8 cellular contexts compared by ENCODE assay signal in genomic region chr21:14523234-14523633, GRCh38. TPM values are rescaled to one million over a fixed set of nuclear protein-coding genes. Genes with fewer than 3 reads are reported as not detected.
DNase-seq lines count a peak whose midpoint lies in the region; ATAC-seq and TF ChIP-seq lines count a peak whose summit lies in the region.

No MANE protein-coding gene starts in this region.

- ATAC-seq in HG03175 (IDR thresholded peaks at IDR 0.05; ENCODE audit: unreplicated experiment) (peak; percentile 85), sciatic nerve (peak; percentile 62)

- H3K27me3 ChIP-seq in GM23248 (replicated peaks; ENCODE audit: insufficient read depth) (peaks cover 5% of the 10 kb centered on the region; the same call in 1 of the 2 replicates), breast epithelium (no peaks in the 10 kb centered on the region)

- CTCF ChIA-PET in activated CD4-positive, alpha-beta memory T cell treated with anti-CD3 and anti-CD28 coated beads, Interleukin-2, amount 10 ng/mL, durations not matched to agents 7 days and 5 days (lab: Charles Lee) = interaction anchor here (1.3 to 2.4 kb wide), 4 partner anchors 18 to 215 kb away, joined by 3 to 11 read pairs (median 6); no protein-coding TSS in a partner anchor

- peak overlapping the region; percentile 75 for H3K27ac Mint-ChIP-seq in activated CD4-positive, alpha-beta memory T cell treated with anti-CD3 and anti-CD28 coated beads, Interleukin-2, amount 10 ng/mL, durations not matched to agents 7 days and 5 days

- H3F3A ChIP-seq in GM23248 (ENCODE audit: insufficient read depth) = no peaks in the 10 kb centered on the region

- TF ChIP-seq CTCF in breast epithelium (IDR thresholded peaks at IDR 0.05) = no peak

- POLR2A ChIA-PET in activated CD4-positive, alpha-beta memory T cell treated with anti-CD3 and anti-CD28 coated beads, Interleukin-2, amount 10 ng/mL, durations not matched to agents 7 days and 5 days (lab: Charles Lee) = interaction anchor here (0.9 to 16.2 kb wide), 11 partner anchors 10 to 155 kb away, joined by 3 to 196 read pairs (median 4); partner anchors contain the start of gene SAMSN1

- no peaks in the 10 kb centered on the region for H3K9me3 Mint-ChIP-seq in activated CD4-positive, alpha-beta memory T cell treated with anti-CD3 and anti-CD28 coated beads, Interleukin-2, amount 10 ng/mL, durations not matched to agents 7 days and 5 days

- no peaks in the 10 kb centered on the region for H3K27me3 Mint-ChIP-seq in activated CD4-positive, alpha-beta memory T cell treated with anti-CD3 and anti-CD28 coated beads, Interleukin-2, amount 10 ng/mL, durations not matched to agents 7 days and 5 days

- in situ Hi-C loops in GM23248 (cut with MboI) = no loop called here

- no peak overlapping the region for H3K4me2 ChIP-seq in GM23248 (ENCODE audit: unreplicated experiment)

- H3K4me3 ChIP-seq in GM23248 = no peak overlapping the region
- no peak overlapping the region for H3K4me3 ChIP-seq in breast epithelium

- H3K4me1 Mint-ChIP-seq in activated CD4-positive, alpha-beta memory T cell treated with anti-CD3 and anti-CD28 coated beads, Interleukin-2, amount 10 ng/mL, durations not matched to agents 7 days and 5 days = peaks cover 66% of the 10 kb centered on the region

- peaks cover 52% of the 10 kb centered on the region for H3K36me3 Mint-ChIP-seq in activated CD4-positive, alpha-beta memory T cell treated with anti-CD3 and anti-CD28 coated beads, Interleukin-2, amount 10 ng/mL, durations not matched to agents 7 days and 5 days (ENCODE audit: low read depth)

- H2AFZ ChIP-seq in GM23248 = no peak overlapping the region

- no peak for TF ChIP-seq POLR2A in breast epithelium (IDR thresholded peaks at IDR 0.05)

- H3K4me3 Mint-ChIP-seq in activated CD4-positive, alpha-beta memory T cell treated with anti-CD3 and anti-CD28 coated beads, Interleukin-2, amount 10 ng/mL, durations not matched to agents 7 days and 5 days = peak overlapping the region; percentile 60

- intact Hi-C loops in sciatic nerve (cut with DNase I) (no loop called here), breast epithelium (cut with DNase I; ENCODE audit: low total_unique reads) (no loop called here)

- H3K9ac ChIP-seq in GM23248 = no peak overlapping the region

- H3K9me3 ChIP-seq in GM23248 (ENCODE audit: low read depth) (no peaks in the 10 kb centered on the region), breast epithelium (no peaks in the 10 kb centered on the region)

- H3K36me3 ChIP-seq in GM23248 (ENCODE audit: low read depth) (no peaks in the 10 kb centered on the region), breast epithelium (no peaks in the 10 kb centered on the region)

- no peaks in the 10 kb centered on the region for H4K20me1 ChIP-seq in GM23248 (ENCODE audit: insufficient read depth)

- H3K79me2 ChIP-seq in GM23248 (ENCODE audit: insufficient read depth) = no peaks in the 10 kb centered on the region

- H3K4me1 ChIP-seq in GM23248 (ENCODE audit: insufficient read depth) = no peaks in the 10 kb centered on the region
- H3K4me1 ChIP-seq in breast epithelium = no peaks in the 10 kb centered on the region

- H3K27ac ChIP-seq in GM23248 = no peak overlapping the region
- no peak overlapping the region for H3K27ac ChIP-seq in breast epithelium

- 44 to 59% methylated on average over 5 of the region's 5 CpGs for WGBS in GM23248 (ENCODE audit: low coverage in 1 of 2, low lambda C conversion rate in 2 of 2, missing lambda C conversion rate in 2 of 2), 2 experiments

- peak; percentile 36 for DNase-seq in stimulated activated CD4-positive, alpha-beta T cell treated with anti-CD3 and anti-CD28 coated beads, Interleukin-12 subunit alpha, Interleukin-12 subunit beta, amount 100 ng/mL, for 4 hours
- DNase-seq in stimulated activated CD4-positive, alpha-beta T cell treated with anti-CD3 and anti-CD28 coated beads, Interleukin-2, amount 100 ng/mL, for 48 hours = no peak
- DNase-seq in activated CD4-positive, alpha-beta memory T cell treated with anti-CD3 and anti-CD28 coated beads, Interleukin-2, amount 10 ng/mL, durations not matched to agents 7 days and 5 days = peak; percentile 59
- DNase-seq in sciatic nerve (ENCODE audit: low spot score) (no peak), GM23248 (no peak), breast epithelium (ENCODE audit: low spot score in 2 of 2) (no peak), DMS79 (lab: John Stamatoyannopoulos, UW) (no peak)

- H3K9me2 ChIP-seq in GM23248 (ENCODE audit: insufficient read depth) = no peaks in the 10 kb centered on the region

RNA-seq across cellular contexts. Expression of gene SAMSN1, which starts 22.9 kb away (rescaled TPM):
- total RNA-seq in activated CD4-positive, alpha-beta memory T cell treated with anti-CD3 and anti-CD28 coated beads, Interleukin-2, amount 10 ng/mL, durations not matched to agents 7 days and 5 days = 10 to 100 TPM; 87.1 to 91.0 TPM
- total RNA-seq in sciatic nerve = 10.8 TPM
- total RNA-seq in GM23248 (2014; rRNA removed; shearing (Covaris generic)) = not detected in 2 replicates
- not detected in 2 replicates for polyA plus RNA-seq in GM23248 (2016; fragmentation: Nextera tagmentation; extraction: Ambion mirVana)
- total RNA-seq in breast epithelium = 10 to 100 TPM in 2 of 3 donors, 1 to 10 TPM in 1; 7.5 to 15.4 (median 11.4) TPM

Comparison
In these comparisons a context has a peak if more than half of its experiments do, and no peak if none do; other contexts are left out.
1. DNase-seq: peak in stimulated activated CD4-positive, alpha-beta T cell treated with anti-CD3 and anti-CD28 coated beads, Interleukin-12 subunit alpha, Interleukin-12 subunit beta, amount 100 ng/mL, for 4 hours (single experiment) and activated CD4-positive, alpha-beta memory T cell treated with anti-CD3 and anti-CD28 coated beads, Interleukin-2, amount 10 ng/mL, durations not matched to agents 7 days and 5 days (single experiment); none in stimulated activated CD4-positive, alpha-beta T cell treated with anti-CD3 and anti-CD28 coated beads, Interleukin-2, amount 100 ng/mL, for 48 hours (0 of 2), sciatic nerve (single experiment), GM23248 (single experiment), breast epithelium (0 of 2) and DMS79 (single experiment).